Comparison of ENCODE assay signal across 10 cellular contexts in genomic region chr1:70997793-70998192, GRCh38.
"Had no signal": no experiment of that assay in that cellular context is flagged by ENCODE, and none has a peak within 500 bp of the region (broad histone marks: within the 10 kb centered on the region; RNA-seq: fewer than 3 reads in every experiment).

No MANE protein-coding gene starts in this region.

- FAIRE-seq: H1 had no signal

- ATAC-seq: GM23338, HCT116 had no signal

- H3K27ac ChIP-seq: GM23248 had no signal

- H3K4me1 Mint-ChIP-seq: GM23338, H9 had no signal

- H3K9ac ChIP-seq: GM23248 had no signal

- H3K4me1 ChIP-seq: HAP-1 had no signal

- H3K36me3 ChIP-seq: HAP-1 had no signal

- DNase-seq: GM23248, GOT3, H7, H9, HCEC 1CT, HFFc6 had no signal

- H3K4me2 ChIP-seq: GM23338 had no signal

- H3K4me3 Mint-ChIP-seq: GM23338, H9, HFFc6 had no signal

- H3K27ac Mint-ChIP-seq: GM23338, H9, HFFc6 had no signal

- H3K9me3 ChIP-seq: HAP-1 had no signal

- H3K4me3 ChIP-seq: GM23248, GM23338, HAP-1 had no signal

- H2AFZ ChIP-seq: GM23248, GM23338 had no signal

- H3K9me3 Mint-ChIP-seq: GM23338, H9, HFFc6 had no signal
